Comparison of ENCODE assay signal across 20 cellular contexts in genomic region chr7:145582742-145583303, GRCh38.
DNase-seq lines count a peak whose midpoint lies in the region; ATAC-seq and TF ChIP-seq lines count a peak whose summit lies in the region.
"Had no signal": no experiment of that assay in that cellular context is flagged by ENCODE, and none has a peak within 500 bp of the region (broad histone marks: within the 10 kb centered on the region; RNA-seq: fewer than 3 reads in every experiment).

No MANE protein-coding gene starts in this region.

- peaks cover 0 to 20% (median 2%) of the 10 kb centered on the region in 11 donors for H3K9me3 ChIP-seq in heart right ventricle
- H3K9me3 ChIP-seq: Caco-2 had no signal

- no peak overlapping the region for H3K4me3 ChIP-seq in heart right ventricle
- H3K4me3 ChIP-seq: A549; BLaER1 treated with 17β-estradiol and CSF1 and Interleukin-3, amounts not matched to agents 10 nM and 100 nM had no signal

- no peak overlapping the region for H3K27ac ChIP-seq in heart right ventricle
- H3K27ac ChIP-seq: 22Rv1; A549; BLaER1 treated with 17β-estradiol and CSF1 and Interleukin-3, amounts not matched to agents 10 nM and 100 nM; C4-2B had no signal

- DNase-seq in DMS53 (lab: John Stamatoyannopoulos, UW) (peak; percentile 44), DMS53 treated with DMSO at 0.1 percent for 48 hours (lab: John Stamatoyannopoulos, UW; ENCODE audit: unreplicated experiment) (no peak), left ventricle myocardium superior (peak; percentile 11), heart right ventricle (no peak), left colon (no peak), posterior vena cava (ENCODE audit: low spot score) (peak; percentile 77)
- no peak for DNase-seq in activated CD8-positive, alpha-beta T cell treated with anti-CD3 and anti-CD28 coated beads, Interleukin-2, amount 10 ng/mL, durations not matched to agents 7 days and 5 days
- DNase-seq in stimulated activated naive CD8-positive, alpha-beta T cell treated with anti-CD3 and anti-CD28 coated beads, Interleukin-15, Interleukin-2, amounts not matched to agents 100 U/mL and 50 U/mL, for 24 hours = no peak
- DNase-seq: AML-193; Caco-2; Calu3; CD4-positive, alpha-beta T cell; CD8-positive, alpha-beta T cell; DMS79 treated with DMSO at 0.1 percent for 48 hours; GF-D8 had no signal

- no peaks in the 10 kb centered on the region for H3K36me3 ChIP-seq in heart right ventricle
- H3K36me3 ChIP-seq: BLaER1 treated with 17β-estradiol and CSF1 and Interleukin-3, amounts not matched to agents 10 nM and 100 nM had no signal

- CTCF ChIA-PET in activated CD8-positive, alpha-beta T cell treated with anti-CD3 and anti-CD28 coated beads, Interleukin-2, amount 10 ng/mL, durations not matched to agents 7 days and 5 days (lab: Charles Lee) = no interaction called here

- H3K36me3 Mint-ChIP-seq in activated CD8-positive, alpha-beta T cell treated with anti-CD3 and anti-CD28 coated beads, Interleukin-2, amount 10 ng/mL, durations not matched to agents 7 days and 5 days (ENCODE audit: low read depth) = no peaks in the 10 kb centered on the region
- H3K36me3 Mint-ChIP-seq: CD8-positive, alpha-beta T cell had no signal

- peaks cover 20% of the 10 kb centered on the region for H3K9me3 Mint-ChIP-seq in activated CD8-positive, alpha-beta T cell treated with anti-CD3 and anti-CD28 coated beads, Interleukin-2, amount 10 ng/mL, durations not matched to agents 7 days and 5 days (ENCODE audit: insufficient read depth)

- no peaks in the 10 kb centered on the region for H3K4me1 Mint-ChIP-seq in activated CD8-positive, alpha-beta T cell treated with anti-CD3 and anti-CD28 coated beads, Interleukin-2, amount 10 ng/mL, durations not matched to agents 7 days and 5 days (ENCODE audit: low read depth)
- H3K4me1 Mint-ChIP-seq: B cell had no signal

- ATAC-seq in left ventricle myocardium superior = no peak
- ATAC-seq in heart right ventricle = no peak
- peak; percentile 73 for ATAC-seq in left colon
- no peak for ATAC-seq in activated CD8-positive, alpha-beta T cell treated with anti-CD3 and anti-CD28 coated beads, Interleukin-2, amount 10 ng/mL, durations not matched to agents 7 days and 5 days
- ATAC-seq in stimulated activated naive CD8-positive, alpha-beta T cell treated with anti-CD3 and anti-CD28 coated beads, Interleukin-15, Interleukin-2, amounts not matched to agents 100 U/mL and 50 U/mL, for 24 hours = no peak
- ATAC-seq: A549; CD8-positive, alpha-beta T cell had no signal

- H3K27ac Mint-ChIP-seq in activated CD8-positive, alpha-beta T cell treated with anti-CD3 and anti-CD28 coated beads, Interleukin-2, amount 10 ng/mL, durations not matched to agents 7 days and 5 days = no peak overlapping the region
- H3K27ac Mint-ChIP-seq: B cell; CD4-positive, alpha-beta T cell; CD8-positive, alpha-beta T cell had no signal

- no peaks in the 10 kb centered on the region for H3K4me1 ChIP-seq in heart right ventricle
- H3K4me1 ChIP-seq: A549; BLaER1 treated with 17β-estradiol and CSF1 and Interleukin-3, amounts not matched to agents 10 nM and 100 nM; Caco-2 had no signal

- intact Hi-C loops in left ventricle myocardium superior (cut with micrococcal nuclease) = no loop called here
- intact Hi-C loops in heart right ventricle (cut with DNase I) = loop anchor here in 1 of 10 donors (10.0 kb wide), 1 partner anchor 62 kb away; no protein-coding TSS in a partner anchor
- intact Hi-C loops in left colon (cut with DNase I, micrococcal nuclease) = no loop called here
- intact Hi-C loops in posterior vena cava (cut with DNase I) = no loop called here

- POLR2A ChIA-PET in activated CD8-positive, alpha-beta T cell treated with anti-CD3 and anti-CD28 coated beads, Interleukin-2, amount 10 ng/mL, durations not matched to agents 7 days and 5 days (lab: Charles Lee) = no interaction called here

- H3K27me3 ChIP-seq in heart right ventricle = no peaks in the 10 kb centered on the region
- H3K27me3 ChIP-seq: BLaER1 treated with 17β-estradiol and CSF1 and Interleukin-3, amounts not matched to agents 10 nM and 100 nM had no signal

- WGBS in heart right ventricle, 2 donors = 86 to 87% methylated on average over 17 of the region's 17 CpGs

- no peak for TF ChIP-seq CTCF in heart right ventricle (IDR thresholded peaks at IDR 0.05)

- H3K4me3 Mint-ChIP-seq in activated CD8-positive, alpha-beta T cell treated with anti-CD3 and anti-CD28 coated beads, Interleukin-2, amount 10 ng/mL, durations not matched to agents 7 days and 5 days = no peak overlapping the region
- H3K4me3 Mint-ChIP-seq: B cell; CD4-positive, alpha-beta T cell; CD8-positive, alpha-beta T cell had no signal

- no peaks in the 10 kb centered on the region for H3K27me3 Mint-ChIP-seq in activated CD8-positive, alpha-beta T cell treated with anti-CD3 and anti-CD28 coated beads, Interleukin-2, amount 10 ng/mL, durations not matched to agents 7 days and 5 days (ENCODE audit: low read depth)
- H3K27me3 Mint-ChIP-seq: B cell; CD4-positive, alpha-beta T cell had no signal

Comparison
In these comparisons a context has a peak if more than half of its experiments do, and no peak if none do; other contexts are left out.
1. DNase-seq: peak in DMS53 (single experiment), left ventricle myocardium superior (single experiment) and posterior vena cava (single experiment); none in DMS53 treated with DMSO at 0.1 percent for 48 hours (single experiment), heart right ventricle (0 of 2), left colon (0 of 2), activated CD8-positive, alpha-beta T cell treated with anti-CD3 and anti-CD28 coated beads, Interleukin-2, amount 10 ng/mL, durations not matched to agents 7 days and 5 days (single experiment) and stimulated activated naive CD8-positive, alpha-beta T cell treated with anti-CD3 and anti-CD28 coated beads, Interleukin-15, Interleukin-2, amounts not matched to agents 100 U/mL and 50 U/mL, for 24 hours (single experiment).